ENCODE assay signal across 20 cellular contexts in the genomic region with DNA sequence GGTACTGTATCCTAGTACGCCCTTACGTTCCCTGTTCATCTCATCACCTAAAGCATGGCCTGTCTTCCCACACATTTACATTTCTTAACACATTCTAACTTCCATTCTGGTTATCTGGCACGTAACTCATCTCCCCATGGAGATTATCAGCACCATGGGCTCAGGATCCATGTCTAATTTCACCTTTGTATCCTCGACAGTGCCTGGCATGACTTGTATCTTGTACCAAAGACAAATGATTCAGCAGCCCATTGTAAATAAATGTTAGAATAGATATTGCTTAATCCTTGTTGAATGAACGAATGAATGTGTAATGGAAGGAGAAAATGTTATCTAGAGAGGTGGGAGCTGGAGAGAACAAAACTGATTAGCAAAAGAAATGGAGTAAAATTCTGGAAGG.
DNase-seq lines count a peak whose midpoint lies in the region; ATAC-seq, FAIRE-seq and TF ChIP-seq lines count a peak whose summit lies in the region.
"Had no signal": no experiment of that assay in that cellular context is flagged by ENCODE, and none has a peak within 500 bp of the region (broad histone marks: within the 10 kb centered on the region; RNA-seq: fewer than 3 reads in every experiment).

No MANE protein-coding gene starts in this region.

- in situ Hi-C loops in astrocyte of the spinal cord (cut with HindIII; ENCODE audit: low sequenced_read_pairs): no loop called here

- TF ChIP-seq CTCF in astrocyte of the spinal cord (IDR thresholded peaks at IDR 0.05; ENCODE audit: low read depth, low read length) (no peak), foreskin fibroblast (IDR thresholded peaks at IDR 0.05; ENCODE audit: low read depth, low read length) (no peak)

- H3K4me3 ChIP-seq in astrocyte of the spinal cord (ENCODE audit: low read depth, low read length) (no peak overlapping the region), foreskin fibroblast (ENCODE audit: low read depth in 1 of 2, low read length in 2 of 2) (no peak overlapping the region)
- H3K4me3 ChIP-seq: upper lobe of left lung had no signal

- intact Hi-C loops in left cardiac atrium (cut with DNase I): no loop called here
- intact Hi-C loops in cardiac septum (cut with DNase I): no loop called here

- peak; percentile 30 for FAIRE-seq in urothelium cell line (lab: Jason Lieb, UNC)
- FAIRE-seq: A204.1 had no signal

- DNase-seq in left cardiac atrium (no peak), cardiac septum (ENCODE audit: low spot score) (no peak), astrocyte of the spinal cord (ENCODE audit: low read depth, low spot score) (peak; percentile 41), foreskin fibroblast (peak; percentile 67 to 84), urothelium cell line (ENCODE audit: low spot score) (no peak), hypothalamus (lab: John Stamatoyannopoulos, UW) (no peak)
- DNase-seq: activated CD4-positive, alpha-beta T cell treated with anti-CD3 and anti-CD28 coated beads for 36 hours; activated CD8-positive, alpha-beta memory T cell treated with anti-CD3 and anti-CD28 coated beads, Interleukin-2, amount 50 U/mL, for 4 hours; activated gamma-delta T cell treated with Interleukin-2 at 50 U/mL for 16 hours; CD8-positive, alpha-beta T cell; effector memory CD8-positive, alpha-beta T cell; NCI-H1436 treated with DMSO at 0.1 percent for 48 hours; SHP77 treated with DMSO at 0.1 percent for 48 hours; stimulated activated CD4-positive, alpha-beta T cell treated with anti-CD3 and anti-CD28 coated beads, Interleukin-12 subunit alpha, Interleukin-12 subunit beta, amount 100 ng/mL, for 4 hours; stimulated activated naive CD4-positive, alpha-beta T cell; T-helper 9 cell; upper lobe of left lung had no signal

- ATAC-seq in left cardiac atrium: peak; percentile 38 to 89
- ATAC-seq in HG02852 (IDR thresholded peaks at IDR 0.05; ENCODE audit: unreplicated experiment): no peak
- no peak for ATAC-seq in HG03469 (IDR thresholded peaks at IDR 0.05; ENCODE audit: unreplicated experiment)
- ATAC-seq: activated CD4-positive, alpha-beta T cell treated with anti-CD3 and anti-CD28 coated beads for 36 hours; CD8-positive, alpha-beta T cell; effector memory CD8-positive, alpha-beta T cell had no signal

Comparison
In these comparisons a context has a peak if more than half of its experiments do, and no peak if none do; other contexts are left out.
1. ATAC-seq: peak in left cardiac atrium (2 of 2); none in HG02852 (single experiment) and HG03469 (single experiment).
2. DNase-seq: peak in astrocyte of the spinal cord (single experiment) and foreskin fibroblast (2 of 2); none in left cardiac atrium (single experiment), cardiac septum (single experiment), urothelium cell line (single experiment) and hypothalamus (0 of 51).